Comparison of ENCODE assay signal across 8 cellular contexts in genomic region chr6:80004199-80005072, GRCh38. TPM values are rescaled to one million over a fixed set of nuclear protein-coding genes. Genes with fewer than 3 reads are reported as not detected.
DNase-seq lines count a peak whose midpoint lies in the region; ATAC-seq and TF ChIP-seq lines count a peak whose summit lies in the region.

TSS of gene TTK (plus strand) at chr6:80004649. CDS start at chr6:80005844, 1,195 bp downstream.

- DNase-seq in GM06990 (ENCODE audit: extremely low read depth, insufficient read length) (peak; percentile 94), NCI-H1092 treated with DMSO at 0.1 percent for 48 hours (lab: John Stamatoyannopoulos, UW) (peak; percentile 91), SKM-1 (lab: John Stamatoyannopoulos, UW; ENCODE audit: unreplicated experiment) (peak; percentile 96), glomerular visceral epithelial cell (ENCODE audit: extremely low spot score) (peak; percentile 97), omental fat pad (ENCODE audit: low spot score) (peak; percentile 62), thoracic aorta (ENCODE audit: low spot score) (peak; percentile 56)
- DNase-seq in activated naive CD4-positive, alpha-beta T cell treated with anti-CD3 and anti-CD28 coated beads, Interleukin-2, amount 50 U/mL, for 72 hours (ENCODE audit: low spot score in 2 of 2), result peak; percentile 82 to 92

- H3K36me3 Mint-ChIP-seq in activated naive CD4-positive, alpha-beta T cell treated with anti-CD3 and anti-CD28 coated beads, Interleukin-2, amount 50 U/mL, for 72 hours, result peaks cover 12 to 16% of the 10 kb centered on the region in 2 donors

- peak; percentile 100 for ATAC-seq in HG02610 (IDR thresholded peaks at IDR 0.05; ENCODE audit: unreplicated experiment)
- peak; percentile 99 to 100 for ATAC-seq in activated naive CD4-positive, alpha-beta T cell treated with anti-CD3 and anti-CD28 coated beads, Interleukin-2, amount 50 U/mL, for 72 hours
- peak; percentile 99 for ATAC-seq in omental fat pad (ENCODE audit: low FRiP score)
- ATAC-seq in thoracic aorta (ENCODE audit: insufficient number of reproducible peaks, low FRiP score, low read depth), result peak; percentile 99

- H3K36me3 ChIP-seq in GM06990 (ENCODE audit: control insufficient read depth, insufficient read depth, low read length), result no peaks in the 10 kb centered on the region
- H3K36me3 ChIP-seq in thoracic aorta, result no peaks in the 10 kb centered on the region

- peaks cover 0 to 15% of the 10 kb centered on the region in 2 donors for H3K4me1 ChIP-seq in thoracic aorta (ENCODE audit: control insufficient read depth in 1 of 2, low read depth in 2 of 2)

- no peaks in the 10 kb centered on the region for H3K27me3 ChIP-seq in GM06990 (replicated peaks; ENCODE audit: control insufficient read depth, insufficient read depth, low read length)
- no peaks in the 10 kb centered on the region for H3K27me3 ChIP-seq in thoracic aorta (replicated peaks; ENCODE audit: insufficient read depth)

- peak within 1 kb of the TSS; percentile 85 to 90 for H3K27ac ChIP-seq in thoracic aorta

- H3K9me3 ChIP-seq in thoracic aorta, result no peaks in the 10 kb centered on the region

- H3K9me3 Mint-ChIP-seq in activated naive CD4-positive, alpha-beta T cell treated with anti-CD3 and anti-CD28 coated beads, Interleukin-2, amount 50 U/mL, for 72 hours, result no peaks in the 10 kb centered on the region

- H3K4me3 ChIP-seq in GM06990 (replicated peaks; ENCODE audit: low read depth, low read length) (peak within 1 kb of the TSS; percentile 90), thoracic aorta (peak within 1 kb of the TSS; percentile 88)

- peak within 1 kb of the TSS; percentile 85 to 94 for H3K27ac Mint-ChIP-seq in activated naive CD4-positive, alpha-beta T cell treated with anti-CD3 and anti-CD28 coated beads, Interleukin-2, amount 50 U/mL, for 72 hours

- TF ChIP-seq CTCF in GM06990 (IDR thresholded peaks at IDR 0.05; ENCODE audit: insufficient read depth, low read length, poor library complexity, severe bottlenecking) (no peak), omental fat pad (IDR thresholded peaks at IDR 0.05) (no peak), thoracic aorta (IDR thresholded peaks at IDR 0.05) (no peak)

RNA-seq across cellular contexts. Expression of gene TTK, which starts in this region (rescaled TPM):
- 10 to 100 TPM; 32.6 to 53.8 TPM for total RNA-seq in activated naive CD4-positive, alpha-beta T cell treated with anti-CD3 and anti-CD28 coated beads, Interleukin-2, amount 50 U/mL, for 72 hours
- 1 to 10 TPM in 1 of 4 donors, under 1 TPM in 1, not detected in 2; 0.19 to 2.9 TPM for total RNA-seq in omental fat pad
- total RNA-seq in thoracic aorta, result 1 to 10 TPM in 1 of 2 donors, not detected in 1; 5.3 TPM

Comparison
In these comparisons a context has a peak if more than half of its experiments do, and no peak if none do; other contexts are left out.
1. Peak in every context shown above with its lines: DNase-seq, ATAC-seq, H3K4me3 ChIP-seq and H3K27ac ChIP-seq.
2. RNA of gene TTK (total RNA-seq): 32.6 to 53.8 TPM in activated naive CD4-positive, alpha-beta T cell treated with anti-CD3 and anti-CD28 coated beads, Interleukin-2, amount 50 U/mL, for 72 hours; 5.3 TPM in thoracic aorta and 0.19 to 2.9 TPM in omental fat pad; every median in the first group is over 4 times any median in the second.